Comparison of ENCODE assay signal across 12 cellular contexts in the genomic region with DNA sequence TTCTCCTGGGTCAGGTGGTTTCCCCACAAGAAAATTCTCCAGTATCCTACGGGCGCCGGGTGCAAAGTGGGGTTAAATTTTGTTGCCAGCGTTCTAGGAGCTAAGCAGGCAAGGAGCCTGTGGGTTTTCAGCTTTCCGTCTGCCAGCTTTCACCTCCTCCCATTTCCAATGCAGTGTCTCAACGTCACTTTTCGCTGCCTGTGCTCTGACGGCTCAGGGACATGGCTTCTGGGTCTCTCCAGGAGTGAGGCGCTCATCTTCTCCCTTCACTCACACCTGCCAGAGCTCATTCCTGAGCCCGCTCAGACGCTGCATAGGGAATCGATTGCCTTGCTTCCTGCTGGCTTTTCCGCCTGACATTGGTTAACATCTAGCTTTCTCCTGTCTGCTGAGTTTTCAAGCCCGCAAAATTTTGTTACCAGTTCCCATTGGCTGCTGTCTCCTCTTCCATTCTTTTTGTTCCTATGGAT. TPM values are rescaled to one million over a fixed set of nuclear protein-coding genes. Genes with fewer than 3 reads are reported as not detected.
DNase-seq lines count a peak whose midpoint lies in the region; ATAC-seq and TF ChIP-seq lines count a peak whose summit lies in the region.
"Had no signal": no experiment of that assay in that cellular context is flagged by ENCODE, and none has a peak within 500 bp of the region (broad histone marks: within the 10 kb centered on the region; RNA-seq: fewer than 3 reads in every experiment).

No MANE protein-coding gene starts in this region.

- WGBS in SK-N-SH (ENCODE audit: low lambda C conversion rate) = 95% methylated on average over 14 of the region's 14 CpGs
- no CpG with 5 or more reads among the region's 14 CpGs for WGBS in mesendoderm (ENCODE audit: extremely low coverage, insufficient coverage, low lambda C conversion rate)
- 72 to 80% methylated on average over 2 to 14 of the region's 14 CpGs for WGBS in transverse colon (ENCODE audit: low coverage in 1 of 2), 2 donors
- WGBS in ovary, 3 donors = 40 to 68% (median 55%) methylated on average over 14 of the region's 14 CpGs

- H2BK5ac ChIP-seq in mesendoderm (ENCODE audit: low read length) = no peak overlapping the region

- no peaks in the 10 kb centered on the region for H3K9me2 ChIP-seq in SK-N-SH

- peaks cover 7% of the 10 kb centered on the region for H3F3A ChIP-seq in SK-N-SH (replicated peaks; ENCODE audit: insufficient read depth)

- H3K79me1 ChIP-seq in mesendoderm (ENCODE audit: low read length) = no peaks in the 10 kb centered on the region

- no peak overlapping the region for H3K4me3 Mint-ChIP-seq in activated T-cell treated with anti-CD3 and anti-CD28 coated beads, Interleukin-2, amount 50 U/mL, for 24 hours
- H3K4me3 Mint-ChIP-seq: activated naive CD4-positive, alpha-beta T cell treated with anti-CD3 and anti-CD28 coated beads, Interleukin-2, amount 50 U/mL, for 24 hours had no signal

- no peak for DNase-seq in SK-N-SH
- DNase-seq in mesendoderm = peak; percentile 63
- DNase-seq in transverse colon = no peak
- no peak for DNase-seq in ovary
- DNase-seq in activated T-cell treated with anti-CD3 and anti-CD28 coated beads, Interleukin-2, amount 50 U/mL, for 24 hours = no peak
- DNase-seq: activated CD4-positive, alpha-beta T cell treated with anti-CD3 and anti-CD28 coated beads, Interleukin-2, amount 50 U/mL, for 48 hours; heart right ventricle; T-helper 1 cell had no signal

- H4K5ac ChIP-seq in mesendoderm (ENCODE audit: low read length) = no peak overlapping the region

- H3K23ac ChIP-seq in mesendoderm (ENCODE audit: low read length) = no peak overlapping the region

- H3K9me3 ChIP-seq in SK-N-SH (no peaks in the 10 kb centered on the region), transverse colon (no peaks in the 10 kb centered on the region), ovary (no peaks in the 10 kb centered on the region)
- H3K9me3 ChIP-seq: heart right ventricle had no signal

- no peak overlapping the region for H2AK5ac ChIP-seq in mesendoderm (ENCODE audit: low read length)

- no peaks in the 10 kb centered on the region for H3K27me3 ChIP-seq in SK-N-SH (ENCODE audit: insufficient read depth)
- H3K27me3 ChIP-seq in mesendoderm (ENCODE audit: insufficient read depth, low read length, poor library complexity) = no peaks in the 10 kb centered on the region
- H3K27me3 ChIP-seq in transverse colon = no peaks in the 10 kb centered on the region
- no peaks in the 10 kb centered on the region for H3K27me3 ChIP-seq in ovary
- H3K27me3 ChIP-seq: heart right ventricle had no signal

- H3K36me3 ChIP-seq in SK-N-SH (replicated peaks in 1 of 2; ENCODE audit: control insufficient read depth in 1 of 2, insufficient read depth in 2 of 2, low read length in 1 of 2) (no peaks in the 10 kb centered on the region), mesendoderm (ENCODE audit: control insufficient read depth, insufficient read depth, low read length) (no peaks in the 10 kb centered on the region), transverse colon (no peaks in the 10 kb centered on the region), ovary (no peaks in the 10 kb centered on the region)
- H3K36me3 ChIP-seq: heart right ventricle had no signal

- H3K4me3 ChIP-seq in SK-N-SH (ENCODE audit: low read depth in 2 of 2, low read length in 1 of 2) (no peak overlapping the region), mesendoderm (ENCODE audit: low read length) (no peak overlapping the region), transverse colon (no peak overlapping the region), ovary (no peak overlapping the region)
- H3K4me3 ChIP-seq: heart right ventricle had no signal

- TF ChIP-seq POLR2A in transverse colon (IDR thresholded peaks at IDR 0.05) (no peak), ovary (IDR thresholded peaks at IDR 0.05) (no peak)

- H2BK15ac ChIP-seq in mesendoderm (replicated peaks; ENCODE audit: low read depth) = no peak overlapping the region

- H3K27me3 Mint-ChIP-seq in activated T-cell treated with anti-CD3 and anti-CD28 coated beads, Interleukin-2, amount 50 U/mL, for 24 hours = peaks cover 37% of the 10 kb centered on the region

- peaks cover 0 to 5% of the 10 kb centered on the region in 2 experiments; a peak in 3 of 4 replicates for H3K4me1 ChIP-seq in SK-N-SH (ENCODE audit: control insufficient read depth in 1 of 2, insufficient read depth in 2 of 2, low read depth in 1 of 2, low read length in 1 of 2)
- H3K4me1 ChIP-seq in mesendoderm (ENCODE audit: control insufficient read depth, low read depth, low read length) = no peaks in the 10 kb centered on the region
- H3K4me1 ChIP-seq in transverse colon = peaks cover 8 to 43% (median 13%) of the 10 kb centered on the region in 4 donors
- H3K4me1 ChIP-seq in ovary (ENCODE audit: insufficient read depth) = peaks cover 3% of the 10 kb centered on the region

- H3K4ac ChIP-seq in mesendoderm (ENCODE audit: low read depth, low read length) = no peak overlapping the region

- CTCF ChIA-PET in SK-N-SH (lab: Yijun Ruan, JAX) = interaction anchor here (0.8 to 1.2 kb wide), 2 partner anchors 15 to 227 kb away, joined by 3 read pairs; no protein-coding TSS in a partner anchor

- H3K27ac Mint-ChIP-seq in activated T-cell treated with anti-CD3 and anti-CD28 coated beads, Interleukin-2, amount 50 U/mL, for 24 hours = no peak overlapping the region
- H3K27ac Mint-ChIP-seq: activated naive CD4-positive, alpha-beta T cell treated with anti-CD3 and anti-CD28 coated beads, Interleukin-2, amount 50 U/mL, for 24 hours had no signal

- ATAC-seq in SK-N-SH treated with all-trans-retinoic acid at 6 μM for 48 hours (no peak), HG03025 (IDR thresholded peaks at IDR 0.05; ENCODE audit: low FRiP score, unreplicated experiment) (no peak)

- TF ChIP-seq CTCF in SK-N-SH (IDR thresholded peaks at IDR 0.05) = no peak
- no peak for TF ChIP-seq CTCF in transverse colon (IDR thresholded peaks at IDR 0.05)
- TF ChIP-seq CTCF in ovary (IDR thresholded peaks at IDR 0.05) = no peak

- H4K20me1 ChIP-seq in SK-N-SH (ENCODE audit: insufficient read depth) = no peaks in the 10 kb centered on the region

- POLR2A ChIA-PET in SK-N-SH (lab: Yijun Ruan, JAX) = no interaction called here

- intact Hi-C loops in transverse colon (cut with DNase I; ENCODE audit: low total_unique reads) = no loop called here
- intact Hi-C loops in ovary (cut with DNase I) = no loop called here

- no peak overlapping the region for H4K8ac ChIP-seq in mesendoderm (ENCODE audit: low read depth, low read length)

- H3K27ac ChIP-seq in SK-N-SH (ENCODE audit: low read depth in 2 of 2, low read length in 1 of 2) (peak overlapping the region; percentile 11 to 45; a peak in 2 of 4 replicates), angular gyrus (ENCODE audit: low read depth, low read length) (peak overlapping the region; percentile 73), mesendoderm (ENCODE audit: low read depth, low read length) (no peak overlapping the region), transverse colon (peak overlapping the region; percentile 56 to 73 (median 68)), ovary (no peak overlapping the region)

- no peak for TF ChIP-seq EP300 in SK-N-SH (IDR thresholded peaks at IDR 0.05; ENCODE audit: borderline replicate concordance in 1 of 2, low read depth in 1 of 2, low read length in 1 of 2)
- TF ChIP-seq EP300 in transverse colon (IDR thresholded peaks at IDR 0.05; ENCODE audit: low read depth) = no peak
- TF ChIP-seq EP300 in ovary (IDR thresholded peaks at IDR 0.05) = no peak

- H2BK120ac ChIP-seq in mesendoderm (ENCODE audit: low read depth, low read length) = no peak overlapping the region

- no peaks in the 10 kb centered on the region for H3K36me3 Mint-ChIP-seq in activated T-cell treated with anti-CD3 and anti-CD28 coated beads, Interleukin-2, amount 50 U/mL, for 24 hours (ENCODE audit: low read depth)
- H3K36me3 Mint-ChIP-seq: activated naive CD4-positive, alpha-beta T cell treated with anti-CD3 and anti-CD28 coated beads, Interleukin-2, amount 50 U/mL, for 24 hours had no signal

- no peak for TF ChIP-seq RAD21 in SK-N-SH (IDR thresholded peaks at IDR 0.05; ENCODE audit: low read length)

- H3K9ac ChIP-seq in SK-N-SH = no peak overlapping the region
- H3K9ac ChIP-seq in mesendoderm (ENCODE audit: low read length) = no peak overlapping the region

- H3K79me2 ChIP-seq in SK-N-SH (ENCODE audit: insufficient read depth) = no peaks in the 10 kb centered on the region
- H3K79me2 ChIP-seq in mesendoderm (ENCODE audit: control insufficient read depth, insufficient read depth, low read length) = no peaks in the 10 kb centered on the region

- no peak overlapping the region for H2AFZ ChIP-seq in SK-N-SH (ENCODE audit: low read depth)

- H3K4me2 ChIP-seq in SK-N-SH (no peak overlapping the region), mesendoderm (ENCODE audit: low read length) (no peak overlapping the region)

- no peak overlapping the region for H3K56ac ChIP-seq in mesendoderm (ENCODE audit: low read length)

- H3K4me1 Mint-ChIP-seq in activated T-cell treated with anti-CD3 and anti-CD28 coated beads, Interleukin-2, amount 50 U/mL, for 24 hours (ENCODE audit: low read depth) = peaks cover 5% of the 10 kb centered on the region

- no peak overlapping the region for H3K18ac ChIP-seq in mesendoderm (ENCODE audit: low read length)

- H3K9me3 Mint-ChIP-seq in activated T-cell treated with anti-CD3 and anti-CD28 coated beads, Interleukin-2, amount 50 U/mL, for 24 hours = no peaks in the 10 kb centered on the region
- H3K9me3 Mint-ChIP-seq: activated naive CD4-positive, alpha-beta T cell treated with anti-CD3 and anti-CD28 coated beads, Interleukin-2, amount 50 U/mL, for 24 hours had no signal

- in situ Hi-C loops in transverse colon (cut with MboI; ENCODE audit: low pct_ligation_motif_present in 1 of 4, low pct_unique_long_range_greater_than_20kb in 1 of 4, low sequenced_read_pairs in 3 of 4) = loop anchor here in 3 of 4 donors (5.0 to 10.0 kb wide), 3 partner anchors 225 to 325 kb away; no protein-coding TSS in a partner anchor

RNA-seq across cellular contexts. Expression of gene NAA20, which starts 7.3 kb away (rescaled TPM):
- polyA plus RNA-seq in SK-N-SH (2012; rRNA removed) (85.0 and 91.8 TPM in 2 replicates), ovary (10 to 100 TPM; 48.6 to 67.6 TPM)
- polyA plus RNA-seq in SK-N-SH (2012; cell fraction: cytosol; rRNA removed) = 103 and 119 TPM in 2 replicates
- 20.4 and 44.9 TPM in 2 replicates for polyA plus RNA-seq in SK-N-SH (2012; cell fraction: nucleus; rRNA removed)
- 58.4 TPM for polyA plus RNA-seq in mesendoderm (2013, experiment 1 of 2)
- 54.4 TPM for polyA plus RNA-seq in mesendoderm (2013, experiment 2 of 2)
- total RNA-seq in transverse colon (10 to 100 TPM; 26.5 to 58.0 (median 32.7) TPM), ovary (10 to 100 TPM; 19.4 to 58.6 (median 43.3) TPM)

RNA-seq across cellular contexts. Expression of gene CRNKL1, which starts 42.4 kb away (rescaled TPM):
- polyA plus RNA-seq in SK-N-SH (2012; rRNA removed) = 7.6 and 8.9 TPM in 2 replicates
- polyA plus RNA-seq in SK-N-SH (2012; cell fraction: cytosol; rRNA removed) = 10.1 and 12.3 TPM in 2 replicates
- polyA plus RNA-seq in SK-N-SH (2012; cell fraction: nucleus; rRNA removed) = 7.1 and 10.3 TPM in 2 replicates
- 24.5 TPM for polyA plus RNA-seq in mesendoderm (2013, experiment 1 of 2)
- polyA plus RNA-seq in mesendoderm (2013, experiment 2 of 2) = 23.7 TPM
- total RNA-seq in transverse colon = 10 to 100 TPM; 12.3 to 22.1 (median 15.6) TPM
- 10 to 100 TPM; 19.4 to 25.0 (median 22.8) TPM for total RNA-seq in ovary
- polyA plus RNA-seq in ovary = 10 to 100 TPM; 12.7 to 22.4 TPM

RNA-seq across cellular contexts. Expression of gene CFAP61, which starts 42.5 kb away (rescaled TPM):
- polyA plus RNA-seq in SK-N-SH (2012; rRNA removed) = 0.26 and 0.62 TPM in 2 replicates
- polyA plus RNA-seq in SK-N-SH (2012; cell fraction: cytosol; rRNA removed) = 0.39 and 0.53 TPM in 2 replicates
- 0.55 and 0.94 TPM in 2 replicates for polyA plus RNA-seq in SK-N-SH (2012; cell fraction: nucleus; rRNA removed)
- polyA plus RNA-seq in mesendoderm (2013, experiment 1 of 2) = 0.06 TPM
- polyA plus RNA-seq in mesendoderm (2013, experiment 2 of 2) = 0.20 TPM
- total RNA-seq in transverse colon = under 1 TPM in 1 of 4 donors, not detected in 3; 0.27 TPM
- total RNA-seq in ovary = 10 to 100 TPM in 1 of 7 donors, 1 to 10 TPM in 3, under 1 TPM in 2, not detected in 1; 0.24 to 13.1 (median 1.4) TPM
- under 1 TPM; 0.12 to 0.75 TPM for polyA plus RNA-seq in ovary

Comparison
In these comparisons a context has a peak if more than half of its experiments do, and no peak if none do; other contexts are left out.
1. H3K27ac ChIP-seq: peak in SK-N-SH (2 of 2), angular gyrus (single experiment) and transverse colon (4 of 4); none in mesendoderm (single experiment) and ovary (0 of 2).